ENCODE assay signal across 7 cellular contexts in genomic region chr6:43117466-43117865, GRCh38. TPM values are rescaled to one million over a fixed set of nuclear protein-coding genes. Genes with fewer than 3 reads are reported as not detected.
DNase-seq lines count a peak whose midpoint lies in the region; ATAC-seq and TF ChIP-seq lines count a peak whose summit lies in the region.
"Not testable (repeated sequence)": the region's sequence is repeated elsewhere in the genome, so short reads cannot be mapped to it uniquely, and the experiment has no call there.

No MANE protein-coding gene starts in this region.

- not testable (repeated sequence) for H4K12ac ChIP-seq in trophoblast cell (ENCODE audit: low read depth, low read length)

- H3K9me3 ChIP-seq in H9 (ENCODE audit: control insufficient read depth, low read depth, low read length); iPS-20b (ENCODE audit: insufficient read depth, low read depth, low read length); trophoblast cell (ENCODE audit: insufficient read depth, low read depth, low read length); suprapubic skin: not testable (repeated sequence)

- H2AFZ ChIP-seq in H9 (ENCODE audit: low read length); trophoblast cell (ENCODE audit: insufficient read depth, low read length, poor library complexity): not testable (repeated sequence)

- H3K4me3 ChIP-seq in iPS-20b (ENCODE audit: low read length); trophoblast cell (ENCODE audit: low read depth, low read length); suprapubic skin: not testable (repeated sequence)

- H3K14ac ChIP-seq in H9 (ENCODE audit: insufficient read depth, low read length); trophoblast cell (ENCODE audit: low read length): not testable (repeated sequence)

- not testable (repeated sequence) for H3K4ac ChIP-seq in H9 (ENCODE audit: low read depth, low read length)
- peak overlapping the region; percentile 83 for H3K4ac ChIP-seq in trophoblast cell (ENCODE audit: low read depth, low read length)

- H3K79me2 ChIP-seq in H9 (ENCODE audit: insufficient read depth, low read length): not testable (repeated sequence)
- H3K79me2 ChIP-seq in trophoblast cell (ENCODE audit: control insufficient read depth, insufficient read depth, low read length, poor library complexity): peaks cover 33% of the 10 kb centered on the region

- H3T11ph ChIP-seq in H9 (ENCODE audit: low read length): not testable (repeated sequence)

- not testable (repeated sequence) for H3K23ac ChIP-seq in H9 (ENCODE audit: insufficient read length, low read depth, low read length); trophoblast cell (ENCODE audit: low read length)

- H2AK5ac ChIP-seq in H9 (ENCODE audit: insufficient read length, low read length); trophoblast cell (ENCODE audit: low read length): not testable (repeated sequence)

- not testable (repeated sequence) for H3K79me1 ChIP-seq in H9 (ENCODE audit: insufficient read depth, low read depth, low read length, poor library complexity, severe bottlenecking)
- H3K79me1 ChIP-seq in trophoblast cell (ENCODE audit: low read length): peaks cover 59% of the 10 kb centered on the region

- not testable (repeated sequence) for H3K9me3 Mint-ChIP-seq in H9; WTC11; effector memory CD8-positive, alpha-beta T cell; mesothelial cell of epicardium

- not testable (repeated sequence) for H3K27me3 ChIP-seq in H9 (ENCODE audit: insufficient read depth, low read length); iPS-20b (ENCODE audit: insufficient read depth, low read length); trophoblast cell (ENCODE audit: insufficient read depth, low read length); suprapubic skin

- not testable (repeated sequence) for H2BK15ac ChIP-seq in H9 (ENCODE audit: low read depth, low read length)

- H3K36me3 Mint-ChIP-seq in H9 (ENCODE audit: insufficient read depth in 1 of 3, low read depth in 3 of 3); WTC11; effector memory CD8-positive, alpha-beta T cell (ENCODE audit: insufficient read depth); mesothelial cell of epicardium: not testable (repeated sequence)

- H3K56ac ChIP-seq in H9 (ENCODE audit: insufficient read length, low read depth, low read length): not testable (repeated sequence)

- POLR2A ChIA-PET in WTC11 (lab: Charles Lee): not testable (repeated sequence)

- H3K27ac ChIP-seq in H9 (ENCODE audit: insufficient read length, low read depth, low read length); iPS-20b (ENCODE audit: low read length); trophoblast cell (ENCODE audit: low read depth, low read length): not testable (repeated sequence)
- H3K27ac ChIP-seq in suprapubic skin: peak overlapping the region; percentile 65

- H4K91ac ChIP-seq in H9 (ENCODE audit: insufficient read length, low read depth, low read length): not testable (repeated sequence)
- peak overlapping the region; percentile 17 for H4K91ac ChIP-seq in trophoblast cell (ENCODE audit: low read depth, low read length)

- not testable (repeated sequence) for TF ChIP-seq CTCF in H9 (conservative IDR thresholded peaks at IDR 0.05); WTC11 (IDR thresholded peaks at IDR 0.05); mesothelial cell of epicardium (IDR thresholded peaks at IDR 0.05; ENCODE audit: unreplicated experiment); suprapubic skin (IDR thresholded peaks at IDR 0.05)

- H3K36me3 ChIP-seq in iPS-20b (ENCODE audit: insufficient read depth, low read depth, low read length); trophoblast cell (ENCODE audit: control insufficient read depth in 1 of 2, insufficient read depth in 2 of 2, low read length in 2 of 2); suprapubic skin: not testable (repeated sequence)

- H3K4me1 ChIP-seq in H9 (ENCODE audit: insufficient read depth, low read length): not testable (repeated sequence)
- H3K4me1 ChIP-seq in iPS-20b (ENCODE audit: insufficient read depth, low read length): peaks cover 12% of the 10 kb centered on the region; the same call in 1 of the 2 replicates
- peaks cover 49 to 56% of the 10 kb centered on the region in 2 experiments for H3K4me1 ChIP-seq in trophoblast cell (ENCODE audit: control insufficient read depth in 1 of 2, insufficient read depth in 2 of 2, low read length in 2 of 2)
- H3K4me1 ChIP-seq in suprapubic skin: peaks cover 48% of the 10 kb centered on the region

- H3K23me2 ChIP-seq in H9 (ENCODE audit: insufficient read length, low read depth, low read length, poor library complexity, severe bottlenecking): not testable (repeated sequence)

- TF ChIP-seq EP300 in suprapubic skin (IDR thresholded peaks at IDR 0.05): not testable (repeated sequence)

- H3K4me1 Mint-ChIP-seq in H9: peaks cover 37 to 54% of the 10 kb centered on the region in 2 experiments
- peaks cover 41% of the 10 kb centered on the region for H3K4me1 Mint-ChIP-seq in WTC11
- H3K4me1 Mint-ChIP-seq in effector memory CD8-positive, alpha-beta T cell (ENCODE audit: low read depth in 2 of 2): not testable (repeated sequence)
- peaks cover 54% of the 10 kb centered on the region for H3K4me1 Mint-ChIP-seq in mesothelial cell of epicardium

- not testable (repeated sequence) for H2BK5ac ChIP-seq in H9 (ENCODE audit: insufficient read length, low read length)
- peak overlapping the region; percentile 21 for H2BK5ac ChIP-seq in trophoblast cell (ENCODE audit: low read depth, low read length, poor library complexity)

- not testable (repeated sequence) for H3K9ac ChIP-seq in H9 (ENCODE audit: extremely low read depth, insufficient read length, low read length); trophoblast cell (ENCODE audit: low read length)
- peak overlapping the region; percentile 24; the same call in 1 of the 2 replicates for H3K9ac ChIP-seq in iPS-20b (ENCODE audit: low read depth, low read length)

- H2BK12ac ChIP-seq in H9 (ENCODE audit: insufficient read length, low read depth, low read length): not testable (repeated sequence)
- peak overlapping the region; percentile 74 for H2BK12ac ChIP-seq in trophoblast cell (ENCODE audit: low read length)

- WGBS in H9 (ENCODE audit: extremely low coverage, insufficient read length, low lambda C conversion rate): no CpG with 5 or more reads among the region's 8 CpGs
- no CpG with 5 or more reads among the region's 8 CpGs for WGBS in trophoblast cell (ENCODE audit: extremely low coverage, insufficient coverage, insufficient read length)
- 95% methylated on average over 8 of the region's 8 CpGs for WGBS in suprapubic skin

- not testable (repeated sequence) for H3K18ac ChIP-seq in H9 (ENCODE audit: insufficient read length, low read depth, low read length); trophoblast cell (ENCODE audit: low read length)

- DNase-seq in H9; WTC11 (ENCODE audit: low spot score); effector memory CD8-positive, alpha-beta T cell; mesothelial cell of epicardium (ENCODE audit: low spot score in 2 of 2, unreplicated experiment in 2 of 2); trophoblast cell; suprapubic skin (ENCODE audit: low spot score in 2 of 2): not testable (repeated sequence)

- H4K5ac ChIP-seq in H9 (ENCODE audit: insufficient read length, low read depth, low read length): not testable (repeated sequence)

- H3K27me3 Mint-ChIP-seq in H9 (ENCODE audit: low read depth); WTC11 (ENCODE audit: low read depth); mesothelial cell of epicardium (ENCODE audit: low read depth): not testable (repeated sequence)
- H3K27me3 Mint-ChIP-seq in effector memory CD8-positive, alpha-beta T cell: peaks cover 9 to 23% of the 10 kb centered on the region in 2 donors

- CTCF ChIA-PET in WTC11 (lab: Charles Lee): not testable (repeated sequence)

- not testable (repeated sequence) for H3K4me3 Mint-ChIP-seq in H9; WTC11; effector memory CD8-positive, alpha-beta T cell; mesothelial cell of epicardium

- H3K27ac Mint-ChIP-seq in H9 (peak overlapping the region in 2 of 3 experiments; percentile 6 to 20; a peak in 4 of 7 replicates), WTC11 (peak overlapping the region; percentile 94), mesothelial cell of epicardium (peak overlapping the region; percentile 63)
- peak overlapping the region; percentile 30 to 64 for H3K27ac Mint-ChIP-seq in effector memory CD8-positive, alpha-beta T cell

- not testable (repeated sequence) for H3K4me2 ChIP-seq in H9 (ENCODE audit: insufficient read depth, insufficient read length, low read length); trophoblast cell (ENCODE audit: low read length)

- H2BK120ac ChIP-seq in H9 (ENCODE audit: low read depth, low read length, poor library complexity, severe bottlenecking): not testable (repeated sequence)
- peak overlapping the region; percentile 5 for H2BK120ac ChIP-seq in trophoblast cell (ENCODE audit: insufficient read depth, low read length, poor library complexity)

- not testable (repeated sequence) for ATAC-seq in WTC11; effector memory CD8-positive, alpha-beta T cell (replicated peaks)

- H4K8ac ChIP-seq in H9 (replicated peaks; ENCODE audit: insufficient read length, low read depth, low read length): not testable (repeated sequence)
- peak overlapping the region; percentile 39 for H4K8ac ChIP-seq in trophoblast cell (ENCODE audit: low read depth, low read length)

- not testable (repeated sequence) for TF ChIP-seq POLR2A in suprapubic skin (IDR thresholded peaks at IDR 0.05)

- H2BK20ac ChIP-seq in H9 (ENCODE audit: low read depth, low read length, poor library complexity, severe bottlenecking): not testable (repeated sequence)

- H4K20me1 ChIP-seq in H9 (ENCODE audit: control insufficient read depth, insufficient read depth, insufficient read length): not testable (repeated sequence)

RNA-seq across cellular contexts. Expression of gene PTK7, which starts 41.4 kb away (rescaled TPM):
- total RNA-seq in H9 (2021): 126 and 128 TPM in 2 replicates
- 151 to 165 TPM (median 160 TPM) in 3 replicates for total RNA-seq in WTC11 (2021)
- 303 to 313 TPM (median 308 TPM) in 3 replicates for total RNA-seq in mesothelial cell of epicardium
- 188 and 193 TPM in 2 replicates for polyA plus RNA-seq in trophoblast cell (2013)
- total RNA-seq in suprapubic skin: 10 to 100 TPM; 50.4 to 71.3 (median 66.3) TPM

RNA-seq across cellular contexts. Expression of gene SRF, which starts 53.6 kb away (rescaled TPM):
- total RNA-seq in H9 (2021) (57.5 and 59.7 TPM in 2 replicates), WTC11 (2021) (43.9 to 46.2 TPM (median 45.3 TPM) in 3 replicates), mesothelial cell of epicardium (52.0 to 52.8 TPM (median 52.2 TPM) in 3 replicates), suprapubic skin (10 to 100 TPM; 19.6 to 33.2 (median 28.9) TPM)
- 34.6 and 36.3 TPM in 2 replicates for polyA plus RNA-seq in trophoblast cell (2013)

RNA-seq across cellular contexts. Expression of gene KLC4, which starts 58.0 kb away (rescaled TPM):
- total RNA-seq in H9 (2021): 29.7 TPM in 2 replicates
- total RNA-seq in WTC11 (2021): 31.2 to 36.4 TPM (median 35.7 TPM) in 3 replicates
- 61.9 to 69.2 TPM (median 69.0 TPM) in 3 replicates for total RNA-seq in mesothelial cell of epicardium
- 22.8 and 23.4 TPM in 2 replicates for polyA plus RNA-seq in trophoblast cell (2013)
- total RNA-seq in suprapubic skin: 10 to 100 TPM; 15.0 to 45.9 (median 24.4) TPM

RNA-seq across cellular contexts. Expression of gene MRPL2, which starts 58.2 kb away (rescaled TPM):
- total RNA-seq in H9 (2021) (71.9 and 74.4 TPM in 2 replicates), WTC11 (2021) (107 to 131 TPM (median 112 TPM) in 3 replicates), mesothelial cell of epicardium (50.5 to 55.5 TPM (median 54.9 TPM) in 3 replicates), suprapubic skin (10 to 100 TPM; 21.2 to 38.1 (median 25.9) TPM)
- polyA plus RNA-seq in trophoblast cell (2013): 47.4 and 49.7 TPM in 2 replicates

Comparison
In these comparisons a context has a peak if more than half of its experiments do, and no peak if none do; other contexts are left out.
1. H3K27ac Mint-ChIP-seq: peak in every context shown above with its lines; median percentile 94 in WTC11; 63 in mesothelial cell of epicardium; 47 in effector memory CD8-positive, alpha-beta T cell; 13 in H9.